2 cellular contexts compared by ENCODE assay signal in genomic region chr9:4713849-4714248, GRCh38.
TF ChIP-seq lines count a peak whose summit lies in the region.

No MANE protein-coding gene starts in this region.

TF ChIP-seq in A549, 52 proteins besides CTCF, POLR2A, EP300 and RAD21:
- TF ChIP-seq ATOH8 (CRISPR knock-in tag; IDR thresholded peaks at IDR 0.05; ENCODE audit: low read depth) (no peak), MAFK (IDR thresholded peaks at IDR 0.05; ENCODE audit: partially characterized antibody) (no peak)

TF ChIP-seq in HepG2, 621 proteins besides CTCF, POLR2A, EP300 and RAD21:
- TF ChIP-seq ZNF546 (CRISPR knock-in tag; conservative IDR thresholded peaks at IDR 0.05) (no peak), ZNF33A (CRISPR knock-in tag; IDR thresholded peaks at IDR 0.05; ENCODE audit: borderline replicate concordance) (no peak), FOXP1 (IDR thresholded peaks at IDR 0.05) (no peak), FOXP1 (CRISPR knock-in tag; IDR thresholded peaks at IDR 0.05) (no peak), PRPF4 (IDR thresholded peaks at IDR 0.05; ENCODE audit: low read depth, low read length, poor library complexity, severe bottlenecking) (no peak), ZNF274 (CRISPR knock-in tag; IDR thresholded peaks at IDR 0.05) (no peak), TAF1 (CRISPR knock-in tag; IDR thresholded peaks at IDR 0.05) (no peak), RBFOX2 (IDR thresholded peaks at IDR 0.05; ENCODE audit: low read depth, low read length) (no peak), SIX1 (CRISPR knock-in tag; IDR thresholded peaks at IDR 0.05; ENCODE audit: borderline replicate concordance) (no peak), ZNF709 (CRISPR knock-in tag; IDR thresholded peaks at IDR 0.05) (no peak), ZFYVE20 (CRISPR knock-in tag; IDR thresholded peaks at IDR 0.05; ENCODE audit: borderline replicate concordance, low read depth) (no peak), ZNF788 (CRISPR knock-in tag; IDR thresholded peaks at IDR 0.05; ENCODE audit: borderline replicate concordance) (no peak), GABPB1 (CRISPR knock-in tag; IDR thresholded peaks at IDR 0.05) (no peak), KLF15 (CRISPR knock-in tag; IDR thresholded peaks at IDR 0.05; ENCODE audit: borderline replicate concordance) (no peak), ELK4 (CRISPR knock-in tag; IDR thresholded peaks at IDR 0.05; ENCODE audit: borderline replicate concordance) (no peak), ATF7-NPFF (CRISPR knock-in tag; IDR thresholded peaks at IDR 0.05; ENCODE audit: low read depth) (no peak), MEIS1 (CRISPR knock-in tag; IDR thresholded peaks at IDR 0.05; ENCODE audit: borderline replicate concordance) (no peak), POLR2AphosphoS5 (IDR thresholded peaks at IDR 0.05; ENCODE audit: low read depth, low read length) (no peak), ZNF580 (CRISPR knock-in tag; IDR thresholded peaks at IDR 0.05; ENCODE audit: borderline replicate concordance, low read depth) (no peak)
